1 cellular context compared by ENCODE assay signal in the genomic region with DNA sequence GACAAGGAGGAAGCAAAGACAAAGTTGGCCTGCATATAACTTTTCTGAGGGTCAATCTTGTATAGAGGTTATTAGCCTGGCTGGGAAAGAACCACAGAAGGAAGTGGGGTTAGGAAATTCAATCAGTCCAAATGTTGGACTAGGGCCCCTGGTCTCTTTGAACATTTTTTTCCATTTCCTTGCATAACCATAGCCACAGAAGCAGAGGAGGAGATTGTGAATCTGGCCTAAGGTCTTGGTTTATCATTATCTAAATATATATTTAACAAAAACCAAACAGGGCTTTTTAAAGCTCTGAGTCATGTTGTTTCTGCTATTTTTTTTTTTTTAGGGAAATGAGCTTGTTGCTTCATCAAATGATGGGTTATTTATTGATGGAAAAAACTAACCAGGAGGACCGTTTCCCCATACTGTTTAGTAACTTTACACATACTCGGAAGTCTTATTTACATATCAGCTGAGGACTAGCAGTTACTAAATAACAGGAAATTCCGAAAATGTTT.
A peak's percentile ranks its signal among the peaks of the same experiment; 100 is the strongest.
TF ChIP-seq lines count a peak whose summit lies in the region.

No MANE protein-coding gene starts in this region.

TF ChIP-seq in HepG2, 621 proteins besides CTCF, POLR2A, EP300 and RAD21 (continued from another document and continues in another):
- TF ChIP-seq ZNF256 (CRISPR knock-in tag; conservative IDR thresholded peaks at IDR 0.05), result no peak
- TF ChIP-seq ZBTB49 (CRISPR knock-in tag; IDR thresholded peaks at IDR 0.05; ENCODE audit: borderline replicate concordance), result no peak
- TF ChIP-seq ZNF207 (IDR thresholded peaks at IDR 0.05; ENCODE audit: borderline replicate concordance), result no peak
- TF ChIP-seq HNRNPH1 (optimal IDR thresholded peaks at IDR 0.05; ENCODE audit: low read depth, low read length), result no peak
- TF ChIP-seq, protein P1, sequence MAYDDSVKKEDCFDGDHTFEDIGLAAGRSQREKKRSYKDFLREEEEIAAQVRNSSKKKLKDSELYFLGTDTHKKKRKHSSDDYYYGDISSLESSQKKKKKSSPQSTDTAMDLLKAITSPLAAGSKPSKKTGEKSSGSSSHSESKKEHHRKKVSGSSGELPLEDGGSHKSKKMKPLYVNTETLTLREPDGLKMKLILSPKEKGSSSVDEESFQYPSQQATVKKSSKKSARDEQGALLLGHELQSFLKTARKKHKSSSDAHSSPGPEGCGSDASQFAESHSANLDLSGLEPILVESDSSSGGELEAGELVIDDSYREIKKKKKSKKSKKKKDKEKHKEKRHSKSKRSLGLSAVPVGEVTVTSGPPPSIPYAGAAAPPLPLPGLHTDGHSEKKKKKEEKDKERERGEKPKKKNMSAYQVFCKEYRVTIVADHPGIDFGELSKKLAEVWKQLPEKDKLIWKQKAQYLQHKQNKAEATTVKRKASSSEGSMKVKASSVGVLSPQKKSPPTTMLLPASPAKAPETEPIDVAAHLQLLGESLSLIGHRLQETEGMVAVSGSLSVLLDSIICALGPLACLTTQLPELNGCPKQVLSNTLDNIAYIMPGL (CRISPR knock-in tag; IDR thresholded peaks at IDR 0.05; ENCODE audit: borderline replicate concordance in 1 of 2, low read depth in 1 of 2), result no peak
- no peak for TF ChIP-seq PHF5A (CRISPR knock-in tag; IDR thresholded peaks at IDR 0.05; ENCODE audit: low read depth, unreplicated experiment)
- TF ChIP-seq FOXO4 (CRISPR knock-in tag; conservative IDR thresholded peaks at IDR 0.05), result no peak
- no peak for TF ChIP-seq RARG (CRISPR knock-in tag; IDR thresholded peaks at IDR 0.05; ENCODE audit: low read depth)
- TF ChIP-seq IKZF4 (CRISPR knock-in tag; IDR thresholded peaks at IDR 0.05; ENCODE audit: borderline replicate concordance, low read depth, not compliant biosample characterization), result no peak
- TF ChIP-seq TOE1 (CRISPR knock-in tag; IDR thresholded peaks at IDR 0.05), result no peak
- no peak for TF ChIP-seq ZNF788 (CRISPR knock-in tag; IDR thresholded peaks at IDR 0.05; ENCODE audit: borderline replicate concordance)
- no peak for TF ChIP-seq RBM22 (optimal IDR thresholded peaks at IDR 0.05; ENCODE audit: low read length)
- TF ChIP-seq MED1 (CRISPR knock-in tag; IDR thresholded peaks at IDR 0.05), result peak; percentile 96
- TF ChIP-seq PCBP2 (optimal IDR thresholded peaks at IDR 0.05; ENCODE audit: low read depth, low read length, poor library complexity, severe bottlenecking), result no peak
- TF ChIP-seq STAT5B (CRISPR knock-in tag; IDR thresholded peaks at IDR 0.05), result no peak
- TF ChIP-seq, protein P2, sequence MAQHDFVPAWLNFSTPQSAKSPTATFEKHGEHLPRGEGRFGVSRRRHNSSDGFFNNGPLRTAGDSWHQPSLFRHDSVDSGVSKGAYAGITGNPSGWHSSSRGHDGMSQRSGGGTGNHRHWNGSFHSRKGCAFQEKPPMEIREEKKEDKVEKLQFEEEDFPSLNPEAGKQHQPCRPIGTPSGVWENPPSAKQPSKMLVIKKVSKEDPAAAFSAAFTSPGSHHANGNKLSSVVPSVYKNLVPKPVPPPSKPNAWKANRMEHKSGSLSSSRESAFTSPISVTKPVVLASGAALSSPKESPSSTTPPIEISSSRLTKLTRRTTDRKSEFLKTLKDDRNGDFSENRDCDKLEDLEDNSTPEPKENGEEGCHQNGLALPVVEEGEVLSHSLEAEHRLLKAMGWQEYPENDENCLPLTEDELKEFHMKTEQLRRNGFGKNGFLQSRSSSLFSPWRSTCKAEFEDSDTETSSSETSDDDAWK (CRISPR knock-in tag; IDR thresholded peaks at IDR 0.05), result no peak
- no peak for TF ChIP-seq NFYB (CRISPR knock-in tag; IDR thresholded peaks at IDR 0.05)
- no peak for TF ChIP-seq ZNF777 (CRISPR knock-in tag; IDR thresholded peaks at IDR 0.05)
- no peak for TF ChIP-seq ZNF260 (CRISPR knock-in tag; IDR thresholded peaks at IDR 0.05; ENCODE audit: borderline replicate concordance, low read depth)
- TF ChIP-seq ZC3H13 (CRISPR knock-in tag; IDR thresholded peaks at IDR 0.05), result no peak
- TF ChIP-seq KLF15 (CRISPR knock-in tag; IDR thresholded peaks at IDR 0.05; ENCODE audit: borderline replicate concordance), result no peak
- TF ChIP-seq, protein P3, sequence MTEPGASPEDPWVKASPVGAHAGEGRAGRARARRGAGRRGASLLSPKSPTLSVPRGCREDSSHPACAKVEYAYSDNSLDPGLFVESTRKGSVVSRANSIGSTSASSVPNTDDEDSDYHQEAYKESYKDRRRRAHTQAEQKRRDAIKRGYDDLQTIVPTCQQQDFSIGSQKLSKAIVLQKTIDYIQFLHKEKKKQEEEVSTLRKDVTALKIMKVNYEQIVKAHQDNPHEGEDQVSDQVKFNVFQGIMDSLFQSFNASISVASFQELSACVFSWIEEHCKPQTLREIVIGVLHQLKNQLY (CRISPR knock-in tag; IDR thresholded peaks at IDR 0.05), result 0 out of 2 replicates have a peak, but pooled peaks have one; percentile 19
- no peak for TF ChIP-seq TBP (CRISPR knock-in tag; IDR thresholded peaks at IDR 0.05)
- TF ChIP-seq ZKSCAN8 (CRISPR knock-in tag; IDR thresholded peaks at IDR 0.05; ENCODE audit: borderline replicate concordance), result peak; percentile 4; the same call in 1 of the 2 replicates
- no peak for TF ChIP-seq CSRNP2 (CRISPR knock-in tag; conservative IDR thresholded peaks at IDR 0.05; ENCODE audit: low read depth)
- TF ChIP-seq E2F1 (CRISPR knock-in tag; IDR thresholded peaks at IDR 0.05), result no peak
- no peak for TF ChIP-seq ZNF83 (CRISPR knock-in tag; IDR thresholded peaks at IDR 0.05; ENCODE audit: borderline replicate concordance)
- TF ChIP-seq, protein P4, sequence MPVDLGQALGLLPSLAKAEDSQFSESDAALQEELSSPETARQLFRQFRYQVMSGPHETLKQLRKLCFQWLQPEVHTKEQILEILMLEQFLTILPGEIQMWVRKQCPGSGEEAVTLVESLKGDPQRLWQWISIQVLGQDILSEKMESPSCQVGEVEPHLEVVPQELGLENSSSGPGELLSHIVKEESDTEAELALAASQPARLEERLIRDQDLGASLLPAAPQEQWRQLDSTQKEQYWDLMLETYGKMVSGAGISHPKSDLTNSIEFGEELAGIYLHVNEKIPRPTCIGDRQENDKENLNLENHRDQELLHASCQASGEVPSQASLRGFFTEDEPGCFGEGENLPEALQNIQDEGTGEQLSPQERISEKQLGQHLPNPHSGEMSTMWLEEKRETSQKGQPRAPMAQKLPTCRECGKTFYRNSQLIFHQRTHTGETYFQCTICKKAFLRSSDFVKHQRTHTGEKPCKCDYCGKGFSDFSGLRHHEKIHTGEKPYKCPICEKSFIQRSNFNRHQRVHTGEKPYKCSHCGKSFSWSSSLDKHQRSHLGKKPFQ (CRISPR knock-in tag; IDR thresholded peaks at IDR 0.05; ENCODE audit: insufficient replicate concordance), result no peak
- TF ChIP-seq MAF1 (CRISPR knock-in tag; IDR thresholded peaks at IDR 0.05; ENCODE audit: borderline replicate concordance), result no peak
- TF ChIP-seq RNF219 (CRISPR knock-in tag; IDR thresholded peaks at IDR 0.05), result 0 out of 2 replicates have a peak, but pooled peaks have one; percentile 59
- no peak for TF ChIP-seq DMTF1 (CRISPR knock-in tag; IDR thresholded peaks at IDR 0.05)
- no peak for TF ChIP-seq ZNF839 (CRISPR knock-in tag; IDR thresholded peaks at IDR 0.05; ENCODE audit: borderline replicate concordance)
- TF ChIP-seq CC2D1A (CRISPR knock-in tag; IDR thresholded peaks at IDR 0.05), result no peak
- TF ChIP-seq ERF (CRISPR knock-in tag; IDR thresholded peaks at IDR 0.05), result no peak
- TF ChIP-seq HMG20A (CRISPR knock-in tag; IDR thresholded peaks at IDR 0.05; ENCODE audit: borderline replicate concordance), result peak; percentile 71; the same call in 1 of the 2 replicates
- TF ChIP-seq ZNF282 (IDR thresholded peaks at IDR 0.05; ENCODE audit: partially characterized antibody), result no peak
- TF ChIP-seq LRRFIP1 (CRISPR knock-in tag; conservative IDR thresholded peaks at IDR 0.05), result no peak
